26 cellular contexts compared by ENCODE assay signal in the genomic region with DNA sequence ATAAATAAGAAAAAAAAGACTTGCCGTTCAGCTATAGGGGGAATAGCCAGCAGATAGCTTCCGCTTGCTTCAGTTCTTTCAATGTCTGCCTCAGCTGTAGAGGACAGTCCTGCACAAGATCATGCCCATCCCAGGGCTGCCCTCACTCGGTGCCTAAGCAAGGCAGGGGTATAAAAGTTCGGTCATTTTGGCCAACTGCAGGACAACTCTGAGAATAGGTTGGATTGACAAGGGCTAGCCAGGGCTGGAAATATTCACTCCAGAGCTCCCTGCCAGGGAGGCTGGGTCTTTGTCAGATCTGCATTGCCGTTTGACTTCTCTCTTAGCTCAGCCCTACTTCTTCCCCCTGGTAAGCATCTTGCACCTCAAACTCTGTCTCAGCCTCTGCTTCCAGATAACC. TPM values are rescaled to one million over a fixed set of nuclear protein-coding genes. Genes with fewer than 3 reads are reported as not detected.
DNase-seq lines count a peak whose midpoint lies in the region; ATAC-seq, FAIRE-seq and TF ChIP-seq lines count a peak whose summit lies in the region.
"Had no signal": no experiment of that assay in that cellular context is flagged by ENCODE, and none has a peak within 500 bp of the region (broad histone marks: within the 10 kb centered on the region; RNA-seq: fewer than 3 reads in every experiment).

No MANE protein-coding gene starts in this region.

- DNase-seq in K562 (ENCODE audit: extremely low read depth in 1 of 4, low spot score in 3 of 4) = no peak
- no peak for DNase-seq in left lobe of liver (ENCODE audit: low spot score)
- DNase-seq in right lobe of liver = peak in 1 of 3 donors; percentile 48
- DNase-seq in immature natural killer cell = no peak
- DNase-seq in Right ventricle myocardium inferior (ENCODE audit: missing footprints) = no peak
- no peak for DNase-seq in activated CD4-positive, alpha-beta T cell treated with anti-CD3 and anti-CD28 coated beads, Interleukin-2, amount 50 U/mL, for 4 hours
- DNase-seq: 8988T; ACHN; AML-193; BE2C; Caco-2; CD4-positive, alpha-beta T cell; DMS153; DND-41; GDM1; GM23248; H7; HCEC 1CT had no signal

- H3K4me2 ChIP-seq in K562 (ENCODE audit: insufficient read depth, low read length) = no peak overlapping the region
- H3K4me2 ChIP-seq: BLaER1 treated with 17β-estradiol and CSF1 and Interleukin-3, amounts not matched to agents 10 nM and 100 nM had no signal

- H3K9me3 ChIP-seq in K562 (replicated peaks; ENCODE audit: control insufficient read depth, insufficient read depth, low read depth, low read length) (no peaks in the 10 kb centered on the region), right lobe of liver (no peaks in the 10 kb centered on the region)
- H3K9me3 ChIP-seq: BE2C; BLaER1 treated with 17β-estradiol and CSF1 and Interleukin-3, amounts not matched to agents 10 nM and 100 nM; Caco-2 had no signal

- H3K27ac Mint-ChIP-seq in stimulated activated memory B cell treated with anti-CD40 and anti-IgM and Interleukin-4, amounts not matched to agents 10 μg/mL and 1 μg/mL and 100 μg/mL, for 72 hours = no peak overlapping the region
- H3K27ac Mint-ChIP-seq in immature natural killer cell = peak overlapping the region in 1 of 6 donors; percentile 34
- H3K27ac Mint-ChIP-seq: CD4-positive, alpha-beta T cell had no signal

- ATAC-seq in K562 = no peak
- peak; percentile 67 for ATAC-seq in left lobe of liver
- ATAC-seq in right lobe of liver = peak; percentile 22 to 58 (median 39)
- ATAC-seq in stimulated activated memory B cell treated with anti-CD40 and anti-IgM and Interleukin-4, amounts not matched to agents 10 μg/mL and 1 μg/mL and 100 μg/mL, for 72 hours = no peak
- ATAC-seq in Right ventricle myocardium inferior = no peak
- ATAC-seq: A549, GM12878 had no signal

- H3K4me3 ChIP-seq in K562 (no peak overlapping the region), right lobe of liver (peak overlapping the region in 1 of 3 donors; percentile 12)
- H3K4me3 ChIP-seq: A549; BLaER1 treated with 17β-estradiol and CSF1 and Interleukin-3, amounts not matched to agents 10 nM and 100 nM; GM12878; GM23248 had no signal

- TF ChIP-seq POLR2A in K562 (conservative IDR thresholded peaks at IDR 0.05) (no peak), right lobe of liver (IDR thresholded peaks at IDR 0.05) (no peak)

- TF ChIP-seq CTCF in 22Rv1 (IDR thresholded peaks at IDR 0.05) (no peak), K562 (IDR thresholded peaks at IDR 0.05 in 2 of 3, conservative IDR thresholded peaks at IDR 0.05 in 1 of 3; ENCODE audit: insufficient read depth in 2 of 3, low read depth in 1 of 3, low read length in 3 of 3) (no peak), right lobe of liver (IDR thresholded peaks at IDR 0.05) (no peak)

- intact Hi-C loops in K562 (cut with micrococcal nuclease) = no loop called here
- intact Hi-C loops in right lobe of liver (cut with DNase I) = no loop called here
- intact Hi-C loops in Right ventricle myocardium inferior (cut with DNase I) = no loop called here

- no peaks in the 10 kb centered on the region for H3K4me1 Mint-ChIP-seq in stimulated activated memory B cell treated with anti-CD40 and anti-IgM and Interleukin-4, amounts not matched to agents 10 μg/mL and 1 μg/mL and 100 μg/mL, for 72 hours
- no peaks in the 10 kb centered on the region for H3K4me1 Mint-ChIP-seq in immature natural killer cell
- H3K4me1 Mint-ChIP-seq: CD14-positive monocyte had no signal

- WGBS in K562 (ENCODE audit: insufficient coverage, low coverage, missing lambda C conversion rate) = 41% methylated on average over 5 of the region's 5 CpGs
- 50% methylated on average over 5 of the region's 5 CpGs for WGBS in right lobe of liver (ENCODE audit: insufficient coverage, low coverage, low lambda C conversion rate, missing lambda C conversion rate)

- no peaks in the 10 kb centered on the region for H3K27me3 Mint-ChIP-seq in stimulated activated memory B cell treated with anti-CD40 and anti-IgM and Interleukin-4, amounts not matched to agents 10 μg/mL and 1 μg/mL and 100 μg/mL, for 72 hours
- H3K27me3 Mint-ChIP-seq in immature natural killer cell (ENCODE audit: low read depth in 3 of 3) = peaks cover 0 to 5% (median 1%) of the 10 kb centered on the region in 3 donors
- H3K27me3 Mint-ChIP-seq: CD4-positive, alpha-beta T cell had no signal

- no peak overlapping the region for H3K4me3 Mint-ChIP-seq in stimulated activated memory B cell treated with anti-CD40 and anti-IgM and Interleukin-4, amounts not matched to agents 10 μg/mL and 1 μg/mL and 100 μg/mL, for 72 hours
- H3K4me3 Mint-ChIP-seq in immature natural killer cell = no peak overlapping the region
- H3K4me3 Mint-ChIP-seq: CD14-positive monocyte; CD4-positive, alpha-beta T cell had no signal

- H2AFZ ChIP-seq in K562 (ENCODE audit: low read depth, low read length) = peak overlapping the region; percentile 19; the same call in 1 of the 2 replicates
- H2AFZ ChIP-seq: GM23248 had no signal

- TF ChIP-seq RAD21 in K562 (CRISPR knock-in tag; conservative IDR thresholded peaks at IDR 0.05 in 1 of 2, IDR thresholded peaks at IDR 0.05 in 1 of 2) = no peak

- H3K4me1 ChIP-seq in K562 (replicated peaks in 1 of 2; ENCODE audit: control insufficient read depth in 2 of 2, insufficient read depth in 2 of 2, low read length in 2 of 2) (peaks cover 3 to 10% of the 10 kb centered on the region in 2 experiments; a peak in 4 of 5 replicates), right lobe of liver (peaks cover 0 to 18% (median 9%) of the 10 kb centered on the region in 4 donors)
- H3K4me1 ChIP-seq: BE2C; BLaER1 treated with 17β-estradiol and CSF1 and Interleukin-3, amounts not matched to agents 10 nM and 100 nM had no signal

- POLR2A ChIA-PET in K562 (lab: Yijun Ruan, JAX) = no interaction called here

- FAIRE-seq in K562 (lab: Jason Lieb, UNC) = no peak
- FAIRE-seq: A549, GM12878, GM19239, H1 had no signal

- TF ChIP-seq EP300 in K562 (IDR thresholded peaks at IDR 0.05; ENCODE audit: low read length) = no peak

- H3K9me1 ChIP-seq in K562 (ENCODE audit: control insufficient read depth, insufficient read depth, low read length) = no peaks in the 10 kb centered on the region

- H3K9me3 Mint-ChIP-seq in stimulated activated memory B cell treated with anti-CD40 and anti-IgM and Interleukin-4, amounts not matched to agents 10 μg/mL and 1 μg/mL and 100 μg/mL, for 72 hours = no peaks in the 10 kb centered on the region
- no peaks in the 10 kb centered on the region for H3K9me3 Mint-ChIP-seq in immature natural killer cell
- H3K9me3 Mint-ChIP-seq: CD4-positive, alpha-beta T cell had no signal

- peaks cover 21% of the 10 kb centered on the region for H3K36me3 Mint-ChIP-seq in stimulated activated memory B cell treated with anti-CD40 and anti-IgM and Interleukin-4, amounts not matched to agents 10 μg/mL and 1 μg/mL and 100 μg/mL, for 72 hours
- H3K36me3 Mint-ChIP-seq in immature natural killer cell = peaks cover 22 to 40% (median 39%) of the 10 kb centered on the region in 3 donors

- peak overlapping the region in 1 of 2 experiments; percentile 0; a peak in 1 of 4 replicates for H3K9ac ChIP-seq in K562 (ENCODE audit: insufficient read depth in 1 of 2, low read depth in 2 of 2, low read length in 2 of 2)
- H3K9ac ChIP-seq: BLaER1 treated with 17β-estradiol and CSF1 and Interleukin-3, amounts not matched to agents 10 nM and 100 nM; GM23248 had no signal

- BruUV-seq in K562 (replicated peaks; lab: Mats Ljungman, UMichigan) = no TSS peak

- H3K27me3 ChIP-seq in K562 (ENCODE audit: control insufficient read depth in 2 of 2, insufficient read depth in 2 of 2, low read length in 2 of 2) (no peaks in the 10 kb centered on the region), right lobe of liver (no peaks in the 10 kb centered on the region)
- H3K27me3 ChIP-seq: BE2C; BLaER1 treated with 17β-estradiol and CSF1 and Interleukin-3, amounts not matched to agents 10 nM and 100 nM had no signal

- CTCF ChIA-PET in K562 (lab: Yijun Ruan, JAX; ENCODE audit: low intra/inter-chr PET ratio) = interaction anchor here (0.6 kb wide), 1 partner anchor 32 kb away, joined by 3 read pairs; no protein-coding TSS in a partner anchor

- no peaks in the 10 kb centered on the region for H3K36me3 ChIP-seq in K562 (ENCODE audit: control insufficient read depth, insufficient read depth, low read length)
- no peaks in the 10 kb centered on the region for H3K36me3 ChIP-seq in right lobe of liver
- H3K36me3 ChIP-seq: BE2C had no signal

- peak overlapping the region; percentile 76 for H3K27ac ChIP-seq in 22Rv1
- no peak overlapping the region for H3K27ac ChIP-seq in K562 (ENCODE audit: extremely low read depth, low read depth, low read length)
- peak overlapping the region in 2 of 3 donors; percentile 38 to 73 for H3K27ac ChIP-seq in right lobe of liver
- H3K27ac ChIP-seq: A549; BLaER1 treated with 17β-estradiol and CSF1 and Interleukin-3, amounts not matched to agents 10 nM and 100 nM; GM23248 had no signal

- no peaks in the 10 kb centered on the region for H3K79me2 ChIP-seq in K562 (ENCODE audit: control insufficient read depth, insufficient read depth, low read length)

- H4K20me1 ChIP-seq in K562 (replicated peaks; ENCODE audit: control insufficient read depth, insufficient read depth, low read length) = no peaks in the 10 kb centered on the region
- H4K20me1 ChIP-seq: BLaER1 treated with 17β-estradiol and CSF1 and Interleukin-3, amounts not matched to agents 10 nM and 100 nM had no signal

- in situ Hi-C loops in K562 (cut with MboI) = no loop called here

RNA-seq across cellular contexts. Expression of a gene that starts 8.4 kb away (rescaled TPM):
- 2.5 and 7.2 TPM in 2 replicates for total RNA-seq in K562 (2011; cell fraction: chromatin; rRNA removed; ENCODE audit: low replicate concordance)
- total RNA-seq in K562 (2011; cell fraction: nucleolus; rRNA removed) = 10.1 and 13.0 TPM in 2 replicates
- total RNA-seq in K562 (2011; cell fraction: nucleoplasm; rRNA removed) = 7.0 and 8.1 TPM in 2 replicates
- total RNA-seq in K562 (2014; rRNA removed) (4.9 and 5.7 TPM in 2 replicates), K562 (2014; rRNA removed; fragmentation: Illumina TruSeq; extraction: Trizol) (3.4 and 3.7 TPM in 2 replicates), K562 (2015; rRNA removed; fragmentation: Illumina TruSeq; extraction: Trizol) (3.8 and 4.0 TPM in 2 replicates), K562 (2021) (4.1 and 4.5 TPM in 2 replicates), left lobe of liver (1.5 TPM), right lobe of liver (10 to 100 TPM in 1 of 6 experiments, 1 to 10 TPM in 5; 1.4 to 11.0 (median 2.6) TPM), Right ventricle myocardium inferior (10.5 TPM)
- polyA plus RNA-seq in K562 (2011; rRNA removed) (5.3 and 7.1 TPM in 2 replicates), K562 (2014; fragmentation: Illumina TruSeq; extraction: Trizol) (3.6 and 4.6 TPM in 2 replicates), K562 (2014; fragmentation: Nextera tagmentation; extraction: Ambion mirVana) (1 to 10 TPM; 1.6 to 2.6 TPM), K562 (2014; rRNA removed) (6.1 and 9.6 TPM in 2 replicates), immature natural killer cell (10 to 100 TPM; 11.0 to 17.9 (median 16.5) TPM)
- 6.2 and 20.5 TPM in 2 replicates for polyA plus RNA-seq in K562 (2011; cell fraction: cytosol; rRNA removed)
- 2.5 and 4.1 TPM in 2 replicates for polyA plus RNA-seq in K562 (2011; cell fraction: nucleus; rRNA removed)
- polyA plus RNA-seq in K562 (2012) = 5.5 and 7.4 TPM in 2 replicates
- polyA minus RNA-seq in K562 (2011; rRNA and poly(A)+ RNA removed) = 2.6 and 3.9 TPM in 2 replicates
- 2.5 and 3.1 TPM in 2 replicates for polyA minus RNA-seq in K562 (2011; cell fraction: cytosol; rRNA and poly(A)+ RNA removed)
- polyA minus RNA-seq in K562 (2011; cell fraction: nucleus; rRNA and poly(A)+ RNA removed) = 0.81 and 1.3 TPM in 2 replicates

RNA-seq across cellular contexts. Expression of a gene that starts 33.1 kb away (rescaled TPM):
- total RNA-seq in K562 (2011; cell fraction: chromatin; rRNA removed; ENCODE audit: low replicate concordance) = 8.9 and 14.8 TPM in 2 replicates
- 12.9 and 17.7 TPM in 2 replicates for total RNA-seq in K562 (2011; cell fraction: nucleolus; rRNA removed)
- total RNA-seq in K562 (2011; cell fraction: nucleoplasm; rRNA removed) = 14.7 and 15.8 TPM in 2 replicates
- 10.1 and 13.3 TPM in 2 replicates for total RNA-seq in K562 (2014; rRNA removed)
- 8.6 and 9.7 TPM in 2 replicates for total RNA-seq in K562 (2014; rRNA removed; fragmentation: Illumina TruSeq; extraction: Trizol)
- 10.9 and 11.2 TPM in 2 replicates for total RNA-seq in K562 (2015; rRNA removed; fragmentation: Illumina TruSeq; extraction: Trizol)
- total RNA-seq in K562 (2021) = 9.8 and 10.4 TPM in 2 replicates
- 6.9 and 8.8 TPM in 2 replicates for polyA plus RNA-seq in K562 (2011; rRNA removed)
- 6.7 and 7.4 TPM in 2 replicates for polyA plus RNA-seq in K562 (2011; cell fraction: cytosol; rRNA removed)
- 11.6 and 12.1 TPM in 2 replicates for polyA plus RNA-seq in K562 (2011; cell fraction: nucleus; rRNA removed)
- polyA plus RNA-seq in K562 (2012) = 12.0 and 25.9 TPM in 2 replicates
- polyA plus RNA-seq in K562 (2014; fragmentation: Illumina TruSeq; extraction: Trizol) = 10.3 and 11.0 TPM in 2 replicates
- 1 to 10 TPM; 7.3 to 9.1 TPM for polyA plus RNA-seq in K562 (2014; fragmentation: Nextera tagmentation; extraction: Ambion mirVana)
- polyA plus RNA-seq in K562 (2014; rRNA removed) = 5.5 and 6.9 TPM in 2 replicates
- 5.5 TPM in 2 replicates for polyA minus RNA-seq in K562 (2011; rRNA and poly(A)+ RNA removed)
- polyA minus RNA-seq in K562 (2011; cell fraction: cytosol; rRNA and poly(A)+ RNA removed) = 4.8 and 5.4 TPM in 2 replicates
- polyA minus RNA-seq in K562 (2011; cell fraction: nucleus; rRNA and poly(A)+ RNA removed) = 2.7 and 3.4 TPM in 2 replicates
- 26.0 TPM for total RNA-seq in left lobe of liver
- total RNA-seq in right lobe of liver = 10 to 100 TPM; 20.1 to 28.0 (median 23.9) TPM
- 10 to 100 TPM; 48.6 to 62.2 (median 48.8) TPM for polyA plus RNA-seq in immature natural killer cell
- total RNA-seq in Right ventricle myocardium inferior = 12.7 TPM

RNA-seq across cellular contexts. Expression of a gene that starts 46.2 kb away (rescaled TPM):
- total RNA-seq in K562 (2011; cell fraction: chromatin; rRNA removed; ENCODE audit: low replicate concordance) = 0.18 and 0.23 TPM in 2 replicates
- 0.13 and 0.17 TPM in 2 replicates for total RNA-seq in K562 (2011; cell fraction: nucleolus; rRNA removed)
- total RNA-seq in K562 (2011; cell fraction: nucleoplasm; rRNA removed) = 0.15 TPM in 1 of 2 replicates, not detected in the other
- not detected in 2 replicates for total RNA-seq in K562 (2014; rRNA removed)
- 0.03 TPM in 1 of 2 replicates, not detected in the other for total RNA-seq in K562 (2014; rRNA removed; fragmentation: Illumina TruSeq; extraction: Trizol)
- 0.07 and 0.08 TPM in 2 replicates for total RNA-seq in K562 (2015; rRNA removed; fragmentation: Illumina TruSeq; extraction: Trizol)
- 0.09 TPM in 1 of 2 replicates, not detected in the other for total RNA-seq in K562 (2021)
- 0.03 and 0.05 TPM in 2 replicates for polyA plus RNA-seq in K562 (2011; rRNA removed)
- polyA plus RNA-seq in K562 (2011; cell fraction: cytosol; rRNA removed) = 0.04 and 0.09 TPM in 2 replicates
- polyA plus RNA-seq in K562 (2011; cell fraction: nucleus; rRNA removed) = 0.10 and 0.13 TPM in 2 replicates
- polyA plus RNA-seq in K562 (2012) = 0.09 and 0.19 TPM in 2 replicates
- 0.03 and 0.04 TPM in 2 replicates for polyA plus RNA-seq in K562 (2014; fragmentation: Illumina TruSeq; extraction: Trizol)
- polyA plus RNA-seq in K562 (2014; fragmentation: Nextera tagmentation; extraction: Ambion mirVana) = not detected
- not detected in 2 replicates for polyA plus RNA-seq in K562 (2014; rRNA removed)
- 0.06 TPM in 1 of 2 replicates, not detected in the other for polyA minus RNA-seq in K562 (2011; rRNA and poly(A)+ RNA removed)
- polyA minus RNA-seq in K562 (2011; cell fraction: cytosol; rRNA and poly(A)+ RNA removed) = not detected in 2 replicates
- 0.13 and 0.22 TPM in 2 replicates for polyA minus RNA-seq in K562 (2011; cell fraction: nucleus; rRNA and poly(A)+ RNA removed)
- 0.43 TPM for total RNA-seq in left lobe of liver
- total RNA-seq in right lobe of liver = 1 to 10 TPM in 2 of 6 experiments, under 1 TPM in 4; 0.27 to 1.5 (median 0.84) TPM
- polyA plus RNA-seq in immature natural killer cell = under 1 TPM in 2 of 3 donors, not detected in 1; 0.06 to 0.17 TPM
- 0.35 TPM for total RNA-seq in Right ventricle myocardium inferior
- total RNA-seq: CD4-positive, alpha-beta T cell; GM12878 had no signal

Comparison
In these comparisons a context has a peak if more than half of its experiments do, and no peak if none do; other contexts are left out.
1. ATAC-seq: peak in left lobe of liver (single experiment) and right lobe of liver (4 of 4); none in K562 (single experiment), stimulated activated memory B cell treated with anti-CD40 and anti-IgM and Interleukin-4, amounts not matched to agents 10 μg/mL and 1 μg/mL and 100 μg/mL, for 72 hours (single experiment) and Right ventricle myocardium inferior (single experiment).